ENCODE assay signal across 23 cellular contexts in genomic region chr19:54921082-54921481, GRCh38. TPM values are rescaled to one million over a fixed set of nuclear protein-coding genes. Genes with fewer than 3 reads are reported as not detected.
DNase-seq lines count a peak whose midpoint lies in the region; ATAC-seq, FAIRE-seq and TF ChIP-seq lines count a peak whose summit lies in the region.
"Had no signal": no experiment of that assay in that cellular context is flagged by ENCODE, and none has a peak within 500 bp of the region (broad histone marks: within the 10 kb centered on the region; RNA-seq: fewer than 3 reads in every experiment).

No MANE protein-coding gene starts in this region.

- peaks cover 38 to 67% of the 10 kb centered on the region in 2 donors for H3K4me1 Mint-ChIP-seq in natural killer cell
- H3K4me1 Mint-ChIP-seq: GM23338 had no signal

- intact Hi-C loops in natural killer cell (cut with micrococcal nuclease), result loop anchor here (2.0 kb wide), 1 partner anchor 16 kb away; no protein-coding TSS in a partner anchor

- peak; percentile 27 for DNase-seq in NK-92 treated with Interleukin-12 subunit alpha and Interleukin-12 subunit beta, amount 100 ng/mL, for 24 hours (lab: John Stamatoyannopoulos, UW)
- no peak for DNase-seq in NK-92 (lab: John Stamatoyannopoulos, UW; ENCODE audit: unreplicated experiment)
- no peak for DNase-seq in GM12891 (ENCODE audit: insufficient read length, low spot score)
- peak; percentile 41 for DNase-seq in MV-4-11 (lab: John Stamatoyannopoulos, UW)
- DNase-seq in natural killer cell, result no peak
- DNase-seq in NCI-H187 treated with DMSO at 0.1 percent for 48 hours (lab: John Stamatoyannopoulos, UW), result no peak
- DNase-seq in stimulated activated CD8-positive, alpha-beta memory T cell treated with anti-CD3 and anti-CD28 coated beads, Interleukin-4, amount 100 ng/mL, for 48 hours, result no peak
- DNase-seq: 8988T, DMS53, EL, HCEC 1CT, NCI-H1092 treated with DMSO at 0.1 percent for 48 hours, NCI-H146, NCI-H2029 treated with DMSO at 0.1 percent for 48 hours, NCI-H345, NCI-H524, NCI-H774, OCI-M1 had no signal

- peak overlapping the region; percentile 75 to 87 for H3K27ac Mint-ChIP-seq in natural killer cell
- H3K27ac Mint-ChIP-seq: GM23338 had no signal

- H3K36me3 Mint-ChIP-seq in natural killer cell, result no peaks in the 10 kb centered on the region

- TF ChIP-seq POLR2A in GM12891 (IDR thresholded peaks at IDR 0.05; ENCODE audit: low read depth, low read length), result no peak

- FAIRE-seq in GM12891 (lab: Jason Lieb, UNC), result peak; percentile 35
- FAIRE-seq: RCC 7860 had no signal

- TF ChIP-seq CTCF in natural killer cell (IDR thresholded peaks at IDR 0.05), result no peak

- peak overlapping the region; percentile 28 for H3K4me3 Mint-ChIP-seq in natural killer cell
- H3K4me3 Mint-ChIP-seq: GM23338 had no signal

- H3K27me3 Mint-ChIP-seq in natural killer cell (ENCODE audit: low read depth in 2 of 2), result no peaks in the 10 kb centered on the region

- H3K9me3 Mint-ChIP-seq in natural killer cell, result no peaks in the 10 kb centered on the region

- ATAC-seq in natural killer cell (peak; percentile 34 to 64 (median 56)), HG03097 (IDR thresholded peaks at IDR 0.05; ENCODE audit: low FRiP score, unreplicated experiment) (no peak)
- ATAC-seq: GM23338 had no signal

TF ChIP-seq in GM12891, 5 proteins besides CTCF, POLR2A, EP300 and RAD21:
- TF ChIP-seq SPI1 (IDR thresholded peaks at IDR 0.05; ENCODE audit: low read depth, low read length) (peak; percentile 28; the same call in 1 of the 2 replicates), PAX5 (IDR thresholded peaks at IDR 0.05; ENCODE audit: insufficient read depth, low read length, severe bottlenecking) (no peak)

RNA-seq across cellular contexts. Expression of gene NCR1, which starts 15.1 kb away (rescaled TPM):
- not detected for polyA plus RNA-seq in GM12891 (2012; ENCODE audit: low read depth, missing spikeins)
- 100 to 1,000 TPM; 213 to 342 (median 244) TPM for total RNA-seq in natural killer cell
- total RNA-seq: SJSA1 had no signal

RNA-seq across cellular contexts. Expression of gene NLRP7, which starts 26.2 kb away (rescaled TPM):
- polyA plus RNA-seq in GM12891 (2012; ENCODE audit: low read depth, missing spikeins), result 2.3 TPM
- not detected for total RNA-seq in natural killer cell
- total RNA-seq: HT1080, SJSA1 had no signal

RNA-seq across cellular contexts. Expression of gene NLRP2, which starts 45.1 kb away (rescaled TPM):
- 0.23 TPM for polyA plus RNA-seq in GM12891 (2012; ENCODE audit: low read depth, missing spikeins)
- total RNA-seq in natural killer cell, result 10 to 100 TPM; 30.2 to 71.2 (median 42.6) TPM
- total RNA-seq: HT1080, SJSA1 had no signal

RNA-seq across cellular contexts. Expression of gene FCAR, which starts 47.0 kb away (rescaled TPM):
- not detected for polyA plus RNA-seq in GM12891 (2012; ENCODE audit: low read depth, missing spikeins)
- 10 to 100 TPM in 1 of 3 donors, 1 to 10 TPM in 1, under 1 TPM in 1; 0.26 to 23.7 (median 6.7) TPM for total RNA-seq in natural killer cell
- total RNA-seq: GM23338, HT1080, SJSA1 had no signal
- polyA plus RNA-seq: GM23338 had no signal

Comparison
In these comparisons a context has a peak if more than half of its experiments do, and no peak if none do; other contexts are left out.
1. DNase-seq: peak in NK-92 treated with Interleukin-12 subunit alpha and Interleukin-12 subunit beta, amount 100 ng/mL, for 24 hours (single experiment) and MV-4-11 (single experiment); none in NK-92 (single experiment), GM12891 (single experiment), natural killer cell (single experiment), NCI-H187 treated with DMSO at 0.1 percent for 48 hours (single experiment) and stimulated activated CD8-positive, alpha-beta memory T cell treated with anti-CD3 and anti-CD28 coated beads, Interleukin-4, amount 100 ng/mL, for 48 hours (single experiment).